11 cellular contexts compared by ENCODE assay signal in genomic region chr17:16537130-16537458, GRCh38. TPM values are rescaled to one million over a fixed set of nuclear protein-coding genes. Genes with fewer than 3 reads are reported as not detected.
DNase-seq lines count a peak whose midpoint lies in the region; ATAC-seq and TF ChIP-seq lines count a peak whose summit lies in the region.
"Had no signal": no experiment of that assay in that cellular context is flagged by ENCODE, and none has a peak within 500 bp of the region (broad histone marks: within the 10 kb centered on the region; RNA-seq: fewer than 3 reads in every experiment).

No MANE protein-coding gene starts in this region.

- H3K9me3 ChIP-seq in BLaER1 (peaks cover 16% of the 10 kb centered on the region), H9 (ENCODE audit: control insufficient read depth, low read depth, low read length) (no peaks in the 10 kb centered on the region), body of pancreas (no peaks in the 10 kb centered on the region)
- H3K9me3 ChIP-seq: right atrium auricular region, vagina had no signal

- H3K79me1 ChIP-seq in H9 (ENCODE audit: insufficient read depth, low read depth, low read length, poor library complexity, severe bottlenecking): no peaks in the 10 kb centered on the region

- H4K5ac ChIP-seq in H9 (ENCODE audit: insufficient read length, low read depth, low read length): no peak overlapping the region

- no peak overlapping the region for H3T11ph ChIP-seq in H9 (ENCODE audit: low read length)

- H4K8ac ChIP-seq in H9 (replicated peaks; ENCODE audit: insufficient read length, low read depth, low read length): no peak overlapping the region

- no peak overlapping the region for H2AK5ac ChIP-seq in H9 (ENCODE audit: insufficient read length, low read length)

- no peak overlapping the region for H3K27ac Mint-ChIP-seq in H9
- no peak overlapping the region for H3K27ac Mint-ChIP-seq in neural crest cell (ENCODE audit: unreplicated experiment)

- no peaks in the 10 kb centered on the region for H3K23me2 ChIP-seq in H9 (ENCODE audit: insufficient read length, low read depth, low read length, poor library complexity, severe bottlenecking)

- H2BK5ac ChIP-seq in H9 (ENCODE audit: insufficient read length, low read length): no peak overlapping the region

- H4K20me1 ChIP-seq in BLaER1 (no peaks in the 10 kb centered on the region), H9 (ENCODE audit: control insufficient read depth, insufficient read depth, insufficient read length) (no peaks in the 10 kb centered on the region)

- no peak overlapping the region for H2BK12ac ChIP-seq in H9 (ENCODE audit: insufficient read length, low read depth, low read length)

- H3K36me3 Mint-ChIP-seq in H9 (ENCODE audit: insufficient read depth in 1 of 3, low read depth in 3 of 3): no peaks in the 10 kb centered on the region
- no peaks in the 10 kb centered on the region for H3K36me3 Mint-ChIP-seq in neural crest cell (ENCODE audit: low read depth)

- peak overlapping the region; percentile 75 for H3K4me3 ChIP-seq in BLaER1
- H3K4me3 ChIP-seq in body of pancreas: no peak overlapping the region

- ATAC-seq in body of pancreas: no peak

- no CpG with 5 or more reads among the region's 2 CpGs for WGBS in H9 (ENCODE audit: extremely low coverage, insufficient read length, low lambda C conversion rate)
- WGBS in body of pancreas, 2 donors: 36 to 42% methylated on average over 2 of the region's 2 CpGs

- peak overlapping the region in 1 of 2 experiments; percentile 97; a peak in 3 of 5 replicates for H3K4me3 Mint-ChIP-seq in H9
- H3K4me3 Mint-ChIP-seq in neural crest cell: peak overlapping the region; percentile 97

- H3K36me3 ChIP-seq in BLaER1 (no peaks in the 10 kb centered on the region), body of pancreas (replicated peaks in 1 of 2; ENCODE audit: insufficient read depth in 1 of 2, low read depth in 2 of 2) (no peaks in the 10 kb centered on the region)
- H3K36me3 ChIP-seq: right atrium auricular region, vagina had no signal

- no peak overlapping the region for H3K4ac ChIP-seq in H9 (ENCODE audit: low read depth, low read length)

- H3K9me3 Mint-ChIP-seq in H9 (no peaks in the 10 kb centered on the region), neural crest cell (no peaks in the 10 kb centered on the region)

- H4K91ac ChIP-seq in H9 (ENCODE audit: insufficient read length, low read depth, low read length): no peak overlapping the region

- no peak overlapping the region for H2BK20ac ChIP-seq in H9 (ENCODE audit: low read depth, low read length, poor library complexity, severe bottlenecking)

- H3K18ac ChIP-seq in H9 (ENCODE audit: insufficient read length, low read depth, low read length): no peak overlapping the region

- H3K27ac ChIP-seq in BLaER1: no peak overlapping the region
- H3K27ac ChIP-seq in H9 (ENCODE audit: insufficient read length, low read depth, low read length): no peak overlapping the region
- peak overlapping the region; percentile 1 to 95 (median 93) for H3K27ac ChIP-seq in body of pancreas

- H3K4me1 ChIP-seq in BLaER1: peaks cover 18% of the 10 kb centered on the region
- H3K4me1 ChIP-seq in H9 (ENCODE audit: insufficient read depth, low read length): no peaks in the 10 kb centered on the region
- H3K4me1 ChIP-seq in body of pancreas: peaks cover 8% of the 10 kb centered on the region
- H3K4me1 ChIP-seq: vagina had no signal

- H3K27me3 Mint-ChIP-seq in H9 (ENCODE audit: low read depth) (peaks cover under 1% of the 10 kb centered on the region), neural crest cell (ENCODE audit: low read depth) (no peaks in the 10 kb centered on the region)

- H3K56ac ChIP-seq in H9 (ENCODE audit: insufficient read length, low read depth, low read length): no peak overlapping the region

- no peak overlapping the region for H2AFZ ChIP-seq in H9 (ENCODE audit: low read length)

- no peak overlapping the region for H2BK15ac ChIP-seq in H9 (ENCODE audit: low read depth, low read length)

- H3K79me2 ChIP-seq in H9 (ENCODE audit: insufficient read depth, low read length): no peaks in the 10 kb centered on the region

- intact Hi-C loops in body of pancreas (cut with DNase I): no loop called here
- intact Hi-C loops in cardiac septum (cut with DNase I): loop anchor here (2.0 to 10.0 kb wide), 4 partner anchors 52 to 698 kb away; partner anchors contain the start of genes FLCN and ZNF624

- H3K27me3 ChIP-seq in BLaER1 (no peaks in the 10 kb centered on the region), H9 (ENCODE audit: insufficient read depth, low read length) (no peaks in the 10 kb centered on the region), body of pancreas (no peaks in the 10 kb centered on the region)
- H3K27me3 ChIP-seq: right atrium auricular region, vagina had no signal

- H3K9ac ChIP-seq in BLaER1 (no peak overlapping the region), H9 (ENCODE audit: extremely low read depth, insufficient read length, low read length) (no peak overlapping the region)

- no peak overlapping the region for H3K14ac ChIP-seq in H9 (ENCODE audit: insufficient read depth, low read length)

- no peak overlapping the region for H2BK120ac ChIP-seq in H9 (ENCODE audit: low read depth, low read length, poor library complexity, severe bottlenecking)

- H3K23ac ChIP-seq in H9 (ENCODE audit: insufficient read length, low read depth, low read length): no peak overlapping the region

- TF ChIP-seq POLR2A in body of pancreas (IDR thresholded peaks at IDR 0.05): no peak

- TF ChIP-seq CTCF in H9 (conservative IDR thresholded peaks at IDR 0.05): no peak; the same call in 2 of the 3 replicates
- no peak for TF ChIP-seq CTCF in body of pancreas (IDR thresholded peaks at IDR 0.05)
- TF ChIP-seq CTCF in neural crest cell (conservative IDR thresholded peaks at IDR 0.05): peak; percentile 30

- H3K4me1 Mint-ChIP-seq in H9 (peaks cover 6 to 11% of the 10 kb centered on the region in 2 experiments), neural crest cell (peaks cover 22% of the 10 kb centered on the region)

- H3K4me2 ChIP-seq in BLaER1 (peak overlapping the region; percentile 87), H9 (ENCODE audit: insufficient read depth, insufficient read length, low read length) (peak overlapping the region; percentile 37)

- no peak for DNase-seq in H9
- DNase-seq in body of pancreas: no peak
- no peak for DNase-seq in neural crest cell (ENCODE audit: low read depth, low spot score)
- DNase-seq in stimulated activated CD4-positive, alpha-beta T cell treated with anti-CD3 and anti-CD28 coated beads, Interleukin-2, amount 100 ng/mL, for 24 hours: no peak
- DNase-seq in stimulated activated CD4-positive, alpha-beta T cell treated with anti-CD3 and anti-CD28 coated beads, Interleukin-4, amount 100 ng/mL, for 4 hours: no peak
- DNase-seq in stimulated activated CD4-positive, alpha-beta T cell treated with anti-CD3 and anti-CD28 coated beads, Interleukin-4, amount 100 ng/mL, for 24 hours: no peak
- DNase-seq in cardiac septum (ENCODE audit: low spot score): no peak
- DNase-seq: amniotic stem cell had no signal

RNA-seq across cellular contexts. Expression of gene ZNF287, which starts 31.9 kb away (rescaled TPM):
- total RNA-seq in H9 (2021): 4.8 and 7.1 TPM in 2 replicates
- 1 to 10 TPM; 4.4 to 7.6 TPM for total RNA-seq in body of pancreas
- 15.6 and 16.6 TPM in 2 replicates for total RNA-seq in neural crest cell
- 15.5 TPM for total RNA-seq in cardiac septum

RNA-seq across cellular contexts. Expression of gene LRRC75A, which starts 45.1 kb away (rescaled TPM):
- total RNA-seq in H9 (2021) (9.4 and 10.1 TPM in 2 replicates), body of pancreas (1 to 10 TPM; 4.9 to 7.6 TPM), neural crest cell (5.6 and 7.2 TPM in 2 replicates), cardiac septum (1.4 TPM)

Comparison
In these comparisons a context has a peak if more than half of its experiments do, and no peak if none do; other contexts are left out.
1. H3K27ac ChIP-seq: peak in body of pancreas (4 of 4); none in BLaER1 (single experiment) and H9 (single experiment).